8 cellular contexts compared by ENCODE assay signal in the genomic region with DNA sequence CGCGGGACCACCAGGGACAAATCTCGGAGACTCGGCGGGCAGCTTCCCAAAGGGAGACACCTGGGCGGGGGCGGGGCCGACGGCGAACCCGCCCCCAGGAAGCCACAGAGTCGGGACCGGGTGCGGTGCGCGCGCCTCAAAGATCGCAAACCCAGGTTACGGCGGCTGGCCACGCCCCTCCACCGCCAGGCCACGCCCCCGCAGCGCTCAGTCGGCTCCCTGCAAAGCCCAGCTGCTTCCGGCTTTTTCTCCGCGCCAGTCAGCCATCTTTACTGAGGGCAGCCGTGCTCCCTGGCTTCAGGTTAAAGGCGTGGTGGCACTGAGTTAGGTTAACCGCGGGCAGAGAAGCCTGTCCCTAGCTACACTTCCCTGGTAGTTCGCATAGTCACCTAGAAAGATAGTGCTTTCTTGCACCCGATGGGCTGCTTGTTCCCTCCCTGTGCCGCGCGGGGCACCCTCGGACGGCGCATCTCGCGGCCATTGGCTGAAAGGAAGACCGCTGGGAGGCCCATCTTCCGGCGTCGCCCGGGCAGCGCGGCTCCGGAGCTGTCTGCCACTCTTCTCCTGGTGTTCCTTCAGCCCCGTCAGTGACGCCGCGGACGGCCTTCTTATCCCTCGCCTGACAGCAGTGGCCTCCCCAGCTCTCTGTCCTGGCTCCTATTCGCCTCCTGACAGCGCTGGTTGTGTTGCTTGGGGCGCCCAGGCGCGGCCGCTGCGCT. TPM values are rescaled to one million over a fixed set of nuclear protein-coding genes. Genes with fewer than 3 reads are reported as not detected.
DNase-seq lines count a peak whose midpoint lies in the region; ATAC-seq and TF ChIP-seq lines count a peak whose summit lies in the region.

A gene with protein sequence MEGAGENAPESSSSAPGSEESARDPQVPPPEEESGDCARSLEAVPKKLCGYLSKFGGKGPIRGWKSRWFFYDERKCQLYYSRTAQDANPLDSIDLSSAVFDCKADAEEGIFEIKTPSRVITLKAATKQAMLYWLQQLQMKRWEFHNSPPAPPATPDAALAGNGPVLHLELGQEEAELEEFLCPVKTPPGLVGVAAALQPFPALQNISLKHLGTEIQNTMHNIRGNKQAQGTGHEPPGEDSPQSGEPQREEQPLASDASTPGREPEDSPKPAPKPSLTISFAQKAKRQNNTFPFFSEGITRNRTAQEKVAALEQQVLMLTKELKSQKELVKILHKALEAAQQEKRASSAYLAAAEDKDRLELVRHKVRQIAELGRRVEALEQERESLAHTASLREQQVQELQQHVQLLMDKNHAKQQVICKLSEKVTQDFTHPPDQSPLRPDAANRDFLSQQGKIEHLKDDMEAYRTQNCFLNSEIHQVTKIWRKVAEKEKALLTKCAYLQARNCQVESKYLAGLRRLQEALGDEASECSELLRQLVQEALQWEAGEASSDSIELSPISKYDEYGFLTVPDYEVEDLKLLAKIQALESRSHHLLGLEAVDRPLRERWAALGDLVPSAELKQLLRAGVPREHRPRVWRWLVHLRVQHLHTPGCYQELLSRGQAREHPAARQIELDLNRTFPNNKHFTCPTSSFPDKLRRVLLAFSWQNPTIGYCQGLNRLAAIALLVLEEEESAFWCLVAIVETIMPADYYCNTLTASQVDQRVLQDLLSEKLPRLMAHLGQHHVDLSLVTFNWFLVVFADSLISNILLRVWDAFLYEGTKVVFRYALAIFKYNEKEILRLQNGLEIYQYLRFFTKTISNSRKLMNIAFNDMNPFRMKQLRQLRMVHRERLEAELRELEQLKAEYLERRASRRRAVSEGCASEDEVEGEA (minus strand): TSS at position 72 of the 719 bp plus-strand sequence. CDS start 108 bp downstream, outside the sequence.

- peak; percentile 91 for ATAC-seq in GM19351 (IDR thresholded peaks at IDR 0.05; ENCODE audit: unreplicated experiment)
- peak; percentile 76 for ATAC-seq in HG03520 (IDR thresholded peaks at IDR 0.05; ENCODE audit: unreplicated experiment)

- intact Hi-C loops in CD14-positive monocyte (cut with micrococcal nuclease) = loop anchor here (5.0 to 10.0 kb wide), 5 partner anchors 131 to 333 kb away; partner anchors contain the start of genes TRMO (in 2 of the 2), NANS (in 1 of the 2) and TRIM14 (in 1 of the 2)

- POLR2A ChIA-PET in activated CD4-positive, alpha-beta T cell treated with anti-CD3 and anti-CD28 coated beads, Interleukin-2, amount 10 ng/mL, durations not matched to agents 7 days and 5 days (lab: Charles Lee) = interaction anchor here (0.5 to 0.9 kb wide), 2 partner anchors 21 to 166 kb away, joined by 3 to 4 read pairs; no protein-coding TSS in a partner anchor

- no peaks in the 10 kb centered on the region for H3K9me3 Mint-ChIP-seq in CD14-positive monocyte
- no peaks in the 10 kb centered on the region for H3K9me3 Mint-ChIP-seq in activated CD4-positive, alpha-beta T cell treated with anti-CD3 and anti-CD28 coated beads, Interleukin-2, amount 10 ng/mL, durations not matched to agents 7 days and 5 days

- peaks cover 48% of the 10 kb centered on the region for H3K4me1 Mint-ChIP-seq in CD14-positive monocyte
- peaks cover 33% of the 10 kb centered on the region for H3K4me1 Mint-ChIP-seq in activated CD4-positive, alpha-beta T cell treated with anti-CD3 and anti-CD28 coated beads, Interleukin-2, amount 10 ng/mL, durations not matched to agents 7 days and 5 days

- peaks cover 17 to 22% of the 10 kb centered on the region in 2 donors for H3K36me3 Mint-ChIP-seq in CD14-positive monocyte
- peaks cover 2% of the 10 kb centered on the region for H3K36me3 Mint-ChIP-seq in activated CD4-positive, alpha-beta T cell treated with anti-CD3 and anti-CD28 coated beads, Interleukin-2, amount 10 ng/mL, durations not matched to agents 7 days and 5 days (ENCODE audit: low read depth)

- CTCF ChIA-PET in activated CD4-positive, alpha-beta T cell treated with anti-CD3 and anti-CD28 coated beads, Interleukin-2, amount 10 ng/mL, durations not matched to agents 7 days and 5 days (lab: Charles Lee) = interaction anchor here (0.7 to 4.1 kb wide), 16 partner anchors 14 to 782 kb away, joined by 3 to 18 read pairs (median 4); partner anchors contain the start of genes ANP32B, CORO2A, TRIM14 and TRMO

- DNase-seq in CD14-positive monocyte (ENCODE audit: low spot score) = peak; percentile 96
- peak; percentile 77 to 92 for DNase-seq in NCI-H526 (lab: John Stamatoyannopoulos, UW)
- peak; percentile 97 for DNase-seq in activated CD4-positive, alpha-beta T cell treated with anti-CD3 and anti-CD28 coated beads, Interleukin-2, amount 10 ng/mL, durations not matched to agents 7 days and 5 days
- peak; percentile 73 for DNase-seq in cortex of kidney (lab: John Stamatoyannopoulos, UW)
- DNase-seq in left kidney (ENCODE audit: low read depth, low spot score) = peak; percentile 97
- peak; percentile 96 for DNase-seq in stimulated activated CD4-positive, alpha-beta T cell treated with anti-CD3 and anti-CD28 coated beads, Interleukin-1b, Interleukin-23, amount 100 ng/mL, for 48 hours

- H3K27me3 Mint-ChIP-seq in CD14-positive monocyte (ENCODE audit: low read depth in 3 of 3) = no peaks in the 10 kb centered on the region
- H3K27me3 Mint-ChIP-seq in activated CD4-positive, alpha-beta T cell treated with anti-CD3 and anti-CD28 coated beads, Interleukin-2, amount 10 ng/mL, durations not matched to agents 7 days and 5 days = no peaks in the 10 kb centered on the region

- peak; percentile 20 for TF ChIP-seq CTCF in CD14-positive monocyte (IDR thresholded peaks at IDR 0.05)

- peak within 1 kb of the TSS; percentile 95 to 98 for H3K4me3 Mint-ChIP-seq in CD14-positive monocyte
- peak within 1 kb of the TSS; percentile 90 for H3K4me3 Mint-ChIP-seq in activated CD4-positive, alpha-beta T cell treated with anti-CD3 and anti-CD28 coated beads, Interleukin-2, amount 10 ng/mL, durations not matched to agents 7 days and 5 days

- peak within 1 kb of the TSS; percentile 95 to 99 (median 98) for H3K27ac Mint-ChIP-seq in CD14-positive monocyte
- peak within 1 kb of the TSS; percentile 98 for H3K27ac Mint-ChIP-seq in activated CD4-positive, alpha-beta T cell treated with anti-CD3 and anti-CD28 coated beads, Interleukin-2, amount 10 ng/mL, durations not matched to agents 7 days and 5 days

RNA-seq across cellular contexts. Expression of the gene that starts here (rescaled TPM):
- 10 to 100 TPM; 23.2 to 34.4 TPM for polyA plus RNA-seq in CD14-positive monocyte
- 1 to 10 TPM; 8.3 to 8.7 TPM for total RNA-seq in activated CD4-positive, alpha-beta T cell treated with anti-CD3 and anti-CD28 coated beads, Interleukin-2, amount 10 ng/mL, durations not matched to agents 7 days and 5 days

Comparison
In these comparisons a context has a peak if more than half of its experiments do, and no peak if none do; other contexts are left out.
1. Peak in every context shown above with its lines: DNase-seq and ATAC-seq.